8 cellular contexts compared by ENCODE assay signal in genomic region chr11:2892215-2893020, GRCh38. TPM values are rescaled to one million over a fixed set of nuclear protein-coding genes. Genes with fewer than 3 reads are reported as not detected.
DNase-seq lines count a peak whose midpoint lies in the region; ATAC-seq and TF ChIP-seq lines count a peak whose summit lies in the region.

No MANE protein-coding gene starts in this region.

- H3K4me3 ChIP-seq in GM08714 (ENCODE audit: low read length) (peak overlapping the region; percentile 16; the same call in 1 of the 2 replicates), MG63 (peak overlapping the region; percentile 61), iPS-20b (ENCODE audit: low read length) (peak overlapping the region; percentile 62)

- DNase-seq in MG63 (peak; percentile 70), T-helper 22 cell (ENCODE audit: low read depth) (peak; percentile 23)
- peak; percentile 46 to 65 (median 52) for DNase-seq in stimulated activated CD4-positive, alpha-beta T cell treated with anti-CD3 and anti-CD28 coated beads, Interleukin-12 subunit alpha, Interleukin-12 subunit beta, amount 100 ng/mL, for 48 hours (ENCODE audit: low read depth in 2 of 3, low spot score in 1 of 3)

- H3K9ac ChIP-seq in iPS-20b (ENCODE audit: low read depth, low read length): peak overlapping the region; percentile 82; the same call in 1 of the 2 replicates

- no peaks in the 10 kb centered on the region for H3K36me3 ChIP-seq in MG63
- no peaks in the 10 kb centered on the region for H3K36me3 ChIP-seq in iPS-20b (ENCODE audit: insufficient read depth, low read depth, low read length)

- peaks cover 8% of the 10 kb centered on the region; the same call in 1 of the 2 replicates for H3K4me1 ChIP-seq in iPS-20b (ENCODE audit: insufficient read depth, low read length)

- H3K9me3 ChIP-seq in MG63 (no peaks in the 10 kb centered on the region), iPS-20b (ENCODE audit: insufficient read depth, low read depth, low read length) (no peaks in the 10 kb centered on the region)

- no peaks in the 10 kb centered on the region for H3K27me3 ChIP-seq in MG63
- peaks cover 34% of the 10 kb centered on the region for H3K27me3 ChIP-seq in iPS-20b (ENCODE audit: insufficient read depth, low read length)

- H3K27ac Mint-ChIP-seq in brain: peak overlapping the region in 3 of 5 experiments; percentile 57 to 83 (median 79)

- peaks cover 0 to 3% (median 0%) of the 10 kb centered on the region in 5 experiments for H3K9me3 Mint-ChIP-seq in brain

- no peak for ATAC-seq in GM18861 (IDR thresholded peaks at IDR 0.05; ENCODE audit: unreplicated experiment)
- ATAC-seq in GM21360 (IDR thresholded peaks at IDR 0.05; ENCODE audit: unreplicated experiment): no peak

- no peaks in the 10 kb centered on the region for H3K36me3 Mint-ChIP-seq in brain

- peak; percentile 98 to 99 for TF ChIP-seq CTCF in brain (conservative IDR thresholded peaks at IDR 0.05)

- H3K27me3 Mint-ChIP-seq in brain: peaks cover 5% of the 10 kb centered on the region

- peak overlapping the region; percentile 83 for H3K27ac ChIP-seq in iPS-20b (ENCODE audit: low read length)

- peaks cover 22% of the 10 kb centered on the region for H3K4me1 Mint-ChIP-seq in brain

- peak overlapping the region; percentile 57 to 77 (median 66) for H3K4me3 Mint-ChIP-seq in brain

RNA-seq across cellular contexts. Expression of gene CDKN1C, which starts 6.8 kb away (rescaled TPM):
- total RNA-seq in MG63 (2014; rRNA removed; shearing (Covaris generic); ENCODE audit: low replicate concordance): 0.56 TPM in 1 of 2 replicates, not detected in the other
- polyA plus RNA-seq in brain (ENCODE audit: insufficient read depth, low read depth, low replicate concordance): 323 TPM

RNA-seq across cellular contexts. Expression of gene PHLDA2, which starts 36.8 kb away (rescaled TPM):
- total RNA-seq in MG63 (2014; rRNA removed; shearing (Covaris generic); ENCODE audit: low replicate concordance): 4.0 and 26.4 TPM in 2 replicates
- 10.6 TPM for polyA plus RNA-seq in brain (ENCODE audit: insufficient read depth, low read depth, low replicate concordance)
